In the genomic region with DNA sequence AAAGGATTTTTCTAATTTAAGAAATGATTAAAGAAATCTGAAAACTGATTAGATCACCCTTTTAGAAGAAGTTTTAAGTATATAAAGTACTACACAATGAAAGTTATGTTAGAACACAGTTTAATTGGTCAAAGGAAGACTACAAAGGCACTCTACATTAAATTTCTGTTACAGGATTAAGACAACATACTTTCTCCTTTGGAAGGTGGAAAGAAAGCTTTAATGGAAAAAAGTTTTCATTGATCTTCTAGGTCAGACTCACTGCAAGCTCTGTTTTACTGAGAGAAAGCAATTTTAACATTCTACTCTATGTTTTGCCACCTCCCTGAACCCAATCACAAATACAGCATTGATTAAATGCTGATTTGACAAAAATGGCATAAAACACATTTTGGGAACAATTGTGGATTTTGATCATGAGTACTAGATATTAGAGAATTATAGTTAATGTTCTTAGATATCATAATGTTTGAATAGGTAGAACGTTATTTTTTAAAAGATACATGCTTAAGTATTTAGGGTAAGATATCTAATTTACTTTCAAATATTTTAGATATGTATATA, we compare ENCODE assay signal across 17 cellular contexts. TPM values are rescaled to one million over a fixed set of nuclear protein-coding genes. Genes with fewer than 3 reads are reported as not detected.
DNase-seq lines count a peak whose midpoint lies in the region; ATAC-seq, FAIRE-seq and TF ChIP-seq lines count a peak whose summit lies in the region.
"Had no signal": no experiment of that assay in that cellular context is flagged by ENCODE, and none has a peak within 500 bp of the region (broad histone marks: within the 10 kb centered on the region; RNA-seq: fewer than 3 reads in every experiment).

No MANE protein-coding gene starts in this region.

- TF ChIP-seq RAD21 in K562 (CRISPR knock-in tag; conservative IDR thresholded peaks at IDR 0.05 in 1 of 2, IDR thresholded peaks at IDR 0.05 in 1 of 2) = no peak

- H3K27ac ChIP-seq in KMS-11 (0 out of 2 replicates have a peak overlapping the region, but pooled peaks have one; percentile 10), K562 (ENCODE audit: extremely low read depth, low read depth, low read length) (no peak overlapping the region), vagina (no peak overlapping the region)
- H3K27ac ChIP-seq: C4-2B had no signal

- no peak for ATAC-seq in K562
- ATAC-seq in stimulated activated naive B cell treated with anti-CD40 and anti-IgM and Interleukin-4, amounts not matched to agents 10 μg/mL and 1 μg/mL and 100 μg/mL, for 72 hours (replicated peaks) = no peak

- POLR2A ChIA-PET in K562 (lab: Yijun Ruan, JAX) = interaction anchor here (0.5 to 3.4 kb wide), 3 partner anchors 10 to 28 kb away, joined by 3 to 15 read pairs (median 9); no protein-coding TSS in a partner anchor

- BruUV-seq in K562 (replicated peaks; lab: Mats Ljungman, UMichigan) = no TSS peak

- H3K27me3 ChIP-seq in KMS-11 (ENCODE audit: insufficient read depth, low read depth) = no peaks in the 10 kb centered on the region
- H3K27me3 ChIP-seq in K562 (ENCODE audit: control insufficient read depth in 2 of 2, insufficient read depth in 2 of 2, low read length in 2 of 2) = no peaks in the 10 kb centered on the region
- no peaks in the 10 kb centered on the region for H3K27me3 ChIP-seq in vagina

- 96% methylated on average over 1 of the region's 1 CpG for WGBS in K562 (ENCODE audit: insufficient coverage, low coverage, missing lambda C conversion rate)

- TF ChIP-seq EP300 in K562 (IDR thresholded peaks at IDR 0.05; ENCODE audit: low read length) = no peak

- H3K79me2 ChIP-seq in KMS-11 (ENCODE audit: insufficient read depth, low read depth) (no peaks in the 10 kb centered on the region), K562 (ENCODE audit: control insufficient read depth, insufficient read depth, low read length) (0 out of 3 replicates have a peak, but pooled peaks cover 2% of the 10 kb centered on the region)

- H3K9me3 Mint-ChIP-seq in activated naive CD8-positive, alpha-beta T cell (ENCODE audit: low read depth) = no peaks in the 10 kb centered on the region
- H3K9me3 Mint-ChIP-seq in activated naive CD8-positive, alpha-beta T cell treated with anti-CD3 and anti-CD28 coated beads for 36 hours = no peaks in the 10 kb centered on the region
- H3K9me3 Mint-ChIP-seq in stimulated activated naive B cell treated with anti-CD40 and anti-IgM and Interleukin-4, amounts not matched to agents 10 μg/mL and 1 μg/mL and 100 μg/mL, for 72 hours = no peaks in the 10 kb centered on the region
- H3K9me3 Mint-ChIP-seq: IgD-negative memory B cell had no signal

- H3K4me2 ChIP-seq in KMS-11 (no peak overlapping the region), K562 (ENCODE audit: insufficient read depth, low read length) (no peak overlapping the region)

- no peaks in the 10 kb centered on the region for H3K9me3 ChIP-seq in K562 (replicated peaks; ENCODE audit: control insufficient read depth, insufficient read depth, low read depth, low read length)
- H3K9me3 ChIP-seq in vagina = no peaks in the 10 kb centered on the region
- H3K9me3 ChIP-seq: Caco-2 had no signal

- intact Hi-C loops in K562 (cut with micrococcal nuclease) = no loop called here
- intact Hi-C loops in vagina (cut with DNase I) = no loop called here

- no peak for FAIRE-seq in K562 (lab: Jason Lieb, UNC)
- FAIRE-seq: H54 had no signal

- H3K9ac ChIP-seq in KMS-11 = no peak overlapping the region
- no peak overlapping the region for H3K9ac ChIP-seq in K562 (ENCODE audit: insufficient read depth in 1 of 2, low read depth in 2 of 2, low read length in 2 of 2)

- CTCF ChIA-PET in K562 (lab: Yijun Ruan, JAX; ENCODE audit: low intra/inter-chr PET ratio) = no interaction called here

- no peaks in the 10 kb centered on the region for H3K9me1 ChIP-seq in K562 (ENCODE audit: control insufficient read depth, insufficient read depth, low read length)

- no peak for TF ChIP-seq POLR2A in K562 (conservative IDR thresholded peaks at IDR 0.05)
- no peak for TF ChIP-seq POLR2A in vagina (IDR thresholded peaks at IDR 0.05)

- H3K4me1 ChIP-seq in KMS-11 (ENCODE audit: low read depth, poor library complexity, severe bottlenecking) (no peaks in the 10 kb centered on the region), K562 (replicated peaks in 1 of 2; ENCODE audit: control insufficient read depth in 2 of 2, insufficient read depth in 2 of 2, low read length in 2 of 2) (no peaks in the 10 kb centered on the region), vagina (peaks cover 8% of the 10 kb centered on the region)

- peaks cover 48% of the 10 kb centered on the region for H3K4me1 Mint-ChIP-seq in activated naive CD8-positive, alpha-beta T cell (ENCODE audit: low read depth)
- peaks cover 27% of the 10 kb centered on the region for H3K4me1 Mint-ChIP-seq in activated naive CD8-positive, alpha-beta T cell treated with anti-CD3 and anti-CD28 coated beads for 36 hours
- H3K4me1 Mint-ChIP-seq in stimulated activated naive B cell treated with anti-CD40 and anti-IgM and Interleukin-4, amounts not matched to agents 10 μg/mL and 1 μg/mL and 100 μg/mL, for 72 hours = peaks cover 6% of the 10 kb centered on the region in 2 donors

- peaks cover 7% of the 10 kb centered on the region; the same call in 1 of the 2 replicates for H3K36me3 ChIP-seq in KMS-11 (ENCODE audit: insufficient read depth)
- peaks cover 91% of the 10 kb centered on the region for H3K36me3 ChIP-seq in K562 (ENCODE audit: control insufficient read depth, insufficient read depth, low read length)
- peaks cover 0 to 64% of the 10 kb centered on the region in 2 donors for H3K36me3 ChIP-seq in vagina

- no peaks in the 10 kb centered on the region for H3K27me3 Mint-ChIP-seq in activated naive CD8-positive, alpha-beta T cell
- no peaks in the 10 kb centered on the region for H3K27me3 Mint-ChIP-seq in activated naive CD8-positive, alpha-beta T cell treated with anti-CD3 and anti-CD28 coated beads for 36 hours
- H3K27me3 Mint-ChIP-seq in stimulated activated naive B cell treated with anti-CD40 and anti-IgM and Interleukin-4, amounts not matched to agents 10 μg/mL and 1 μg/mL and 100 μg/mL, for 72 hours = no peaks in the 10 kb centered on the region
- H3K27me3 Mint-ChIP-seq: IgD-negative memory B cell had no signal

- H3K27ac Mint-ChIP-seq in activated naive CD8-positive, alpha-beta T cell = peak overlapping the region; percentile 2
- H3K27ac Mint-ChIP-seq in activated naive CD8-positive, alpha-beta T cell treated with anti-CD3 and anti-CD28 coated beads for 36 hours = no peak overlapping the region
- no peak overlapping the region for H3K27ac Mint-ChIP-seq in stimulated activated naive B cell treated with anti-CD40 and anti-IgM and Interleukin-4, amounts not matched to agents 10 μg/mL and 1 μg/mL and 100 μg/mL, for 72 hours

- H3K4me3 ChIP-seq in KMS-11 (IDR thresholded peaks at IDR 0.05; ENCODE audit: insufficient read depth, low read depth, low read length) (no peak overlapping the region), K562 (no peak overlapping the region), vagina (no peak overlapping the region)

- H3K36me3 Mint-ChIP-seq in activated naive CD8-positive, alpha-beta T cell = peaks cover 20% of the 10 kb centered on the region
- H3K36me3 Mint-ChIP-seq in activated naive CD8-positive, alpha-beta T cell treated with anti-CD3 and anti-CD28 coated beads for 36 hours = peaks cover 36% of the 10 kb centered on the region
- peaks cover 14 to 36% of the 10 kb centered on the region in 2 donors for H3K36me3 Mint-ChIP-seq in stimulated activated naive B cell treated with anti-CD40 and anti-IgM and Interleukin-4, amounts not matched to agents 10 μg/mL and 1 μg/mL and 100 μg/mL, for 72 hours
- H3K36me3 Mint-ChIP-seq: IgD-negative memory B cell had no signal

- H3K4me3 Mint-ChIP-seq in activated naive CD8-positive, alpha-beta T cell = no peak overlapping the region
- no peak overlapping the region for H3K4me3 Mint-ChIP-seq in activated naive CD8-positive, alpha-beta T cell treated with anti-CD3 and anti-CD28 coated beads for 36 hours
- no peak overlapping the region for H3K4me3 Mint-ChIP-seq in stimulated activated naive B cell treated with anti-CD40 and anti-IgM and Interleukin-4, amounts not matched to agents 10 μg/mL and 1 μg/mL and 100 μg/mL, for 72 hours
- H3K4me3 Mint-ChIP-seq: IgD-negative memory B cell had no signal

- no peak overlapping the region for H2AFZ ChIP-seq in KMS-11 (ENCODE audit: low read depth)
- H2AFZ ChIP-seq in K562 (ENCODE audit: low read depth, low read length) = no peak overlapping the region

- no peak for DNase-seq in activated naive CD8-positive, alpha-beta T cell treated with anti-CD3 and anti-CD28 coated beads for 36 hours
- DNase-seq in K562 (ENCODE audit: extremely low read depth in 1 of 4, low spot score in 3 of 4) (no peak), NCI-H446 treated with DMSO at 0.1 percent for 48 hours (lab: John Stamatoyannopoulos, UW) (no peak), vagina (ENCODE audit: extremely low spot score in 2 of 2) (no peak)
- no peak for DNase-seq in stimulated activated naive B cell treated with anti-CD40 and anti-IgM and Interleukin-4, amounts not matched to agents 10 μg/mL and 1 μg/mL and 100 μg/mL, for 72 hours
- DNase-seq: Caco-2, EL, NCI-H1105 treated with DMSO at 0.1 percent for 48 hours, NCI-H1694 treated with DMSO at 0.1 percent for 48 hours, NCI-H226, NCI-H69, SHP77 treated with DMSO at 0.1 percent for 48 hours had no signal

- no peak for TF ChIP-seq CTCF in KMS-11 (conservative IDR thresholded peaks at IDR 0.05; ENCODE audit: low read depth, low read length)
- TF ChIP-seq CTCF in K562 (IDR thresholded peaks at IDR 0.05 in 2 of 3, conservative IDR thresholded peaks at IDR 0.05 in 1 of 3; ENCODE audit: insufficient read depth in 2 of 3, low read depth in 1 of 3, low read length in 3 of 3) = no peak
- TF ChIP-seq CTCF in vagina (IDR thresholded peaks at IDR 0.05) = no peak

- in situ Hi-C loops in K562 (cut with MboI) = no loop called here

- H4K20me1 ChIP-seq in KMS-11 (ENCODE audit: insufficient read depth) (no peaks in the 10 kb centered on the region), K562 (replicated peaks; ENCODE audit: control insufficient read depth, insufficient read depth, low read length) (peaks cover 3% of the 10 kb centered on the region; the same call in 1 of the 2 replicates)

RNA-seq across cellular contexts. Expression of a gene that starts 32.0 kb away (rescaled TPM):
- 10 to 100 TPM; 61.4 to 62.3 TPM for total RNA-seq in activated naive CD8-positive, alpha-beta T cell treated with anti-CD3 and anti-CD28 coated beads for 36 hours
- total RNA-seq in K562 (2011; cell fraction: chromatin; rRNA removed; ENCODE audit: low replicate concordance) = 190 and 413 TPM in 2 replicates
- 79.0 and 101 TPM in 2 replicates for total RNA-seq in K562 (2011; cell fraction: nucleolus; rRNA removed)
- total RNA-seq in K562 (2011; cell fraction: nucleoplasm; rRNA removed) = 192 and 302 TPM in 2 replicates
- total RNA-seq in K562 (2014; rRNA removed) (21.2 and 26.6 TPM in 2 replicates), K562 (2014; rRNA removed; fragmentation: Illumina TruSeq; extraction: Trizol) (39.8 and 41.0 TPM in 2 replicates), K562 (2015; rRNA removed; fragmentation: Illumina TruSeq; extraction: Trizol) (30.4 and 31.2 TPM in 2 replicates), K562 (2021) (54.6 and 66.0 TPM in 2 replicates), vagina (77.3 TPM)
- polyA plus RNA-seq in K562 (2011; rRNA removed) (40.3 and 54.4 TPM in 2 replicates), K562 (2014; fragmentation: Illumina TruSeq; extraction: Trizol) (52.3 and 55.7 TPM in 2 replicates), K562 (2014; fragmentation: Nextera tagmentation; extraction: Ambion mirVana) (10 to 100 TPM; 11.5 to 14.3 TPM), K562 (2014; rRNA removed) (39.7 and 58.2 TPM in 2 replicates)
- polyA plus RNA-seq in K562 (2011; cell fraction: cytosol; rRNA removed) = 10.4 and 16.7 TPM in 2 replicates
- 86.9 and 97.7 TPM in 2 replicates for polyA plus RNA-seq in K562 (2011; cell fraction: nucleus; rRNA removed)
- polyA plus RNA-seq in K562 (2012) = 42.7 and 48.1 TPM in 2 replicates
- polyA minus RNA-seq in K562 (2011; rRNA and poly(A)+ RNA removed) = 88.0 and 101 TPM in 2 replicates
- polyA minus RNA-seq in K562 (2011; cell fraction: cytosol; rRNA and poly(A)+ RNA removed) = 50.0 and 56.2 TPM in 2 replicates
- 73.2 and 92.6 TPM in 2 replicates for polyA minus RNA-seq in K562 (2011; cell fraction: nucleus; rRNA and poly(A)+ RNA removed)

RNA-seq across cellular contexts. Expression of a gene that starts 45.9 kb away (rescaled TPM):
- total RNA-seq in activated naive CD8-positive, alpha-beta T cell treated with anti-CD3 and anti-CD28 coated beads for 36 hours = 10 to 100 TPM; 48.5 to 53.2 TPM
- total RNA-seq in K562 (2011; cell fraction: chromatin; rRNA removed; ENCODE audit: low replicate concordance) = 28.0 and 34.1 TPM in 2 replicates
- 36.0 and 43.7 TPM in 2 replicates for total RNA-seq in K562 (2011; cell fraction: nucleolus; rRNA removed)
- 40.5 and 49.5 TPM in 2 replicates for total RNA-seq in K562 (2011; cell fraction: nucleoplasm; rRNA removed)
- 32.6 and 47.6 TPM in 2 replicates for total RNA-seq in K562 (2014; rRNA removed)
- 71.9 and 75.2 TPM in 2 replicates for total RNA-seq in K562 (2014; rRNA removed; fragmentation: Illumina TruSeq; extraction: Trizol)
- 37.5 and 41.3 TPM in 2 replicates for total RNA-seq in K562 (2015; rRNA removed; fragmentation: Illumina TruSeq; extraction: Trizol)
- total RNA-seq in K562 (2021) = 45.8 and 49.0 TPM in 2 replicates
- polyA plus RNA-seq in K562 (2011; rRNA removed) = 86.4 and 97.0 TPM in 2 replicates
- 43.8 and 85.8 TPM in 2 replicates for polyA plus RNA-seq in K562 (2011; cell fraction: cytosol; rRNA removed)
- polyA plus RNA-seq in K562 (2011; cell fraction: nucleus; rRNA removed) = 24.3 and 29.0 TPM in 2 replicates
- 50.3 and 75.7 TPM in 2 replicates for polyA plus RNA-seq in K562 (2012)
- 43.6 and 52.8 TPM in 2 replicates for polyA plus RNA-seq in K562 (2014; fragmentation: Illumina TruSeq; extraction: Trizol)
- polyA plus RNA-seq in K562 (2014; fragmentation: Nextera tagmentation; extraction: Ambion mirVana) = 100 to 1,000 TPM; 237 to 266 TPM
- 61.1 and 64.4 TPM in 2 replicates for polyA plus RNA-seq in K562 (2014; rRNA removed)
- 59.9 and 80.4 TPM in 2 replicates for polyA minus RNA-seq in K562 (2011; rRNA and poly(A)+ RNA removed)
- polyA minus RNA-seq in K562 (2011; cell fraction: cytosol; rRNA and poly(A)+ RNA removed) = 12.7 and 14.3 TPM in 2 replicates
- 14.5 and 22.5 TPM in 2 replicates for polyA minus RNA-seq in K562 (2011; cell fraction: nucleus; rRNA and poly(A)+ RNA removed)
- 36.1 TPM for total RNA-seq in vagina
